In the genomic region with DNA sequence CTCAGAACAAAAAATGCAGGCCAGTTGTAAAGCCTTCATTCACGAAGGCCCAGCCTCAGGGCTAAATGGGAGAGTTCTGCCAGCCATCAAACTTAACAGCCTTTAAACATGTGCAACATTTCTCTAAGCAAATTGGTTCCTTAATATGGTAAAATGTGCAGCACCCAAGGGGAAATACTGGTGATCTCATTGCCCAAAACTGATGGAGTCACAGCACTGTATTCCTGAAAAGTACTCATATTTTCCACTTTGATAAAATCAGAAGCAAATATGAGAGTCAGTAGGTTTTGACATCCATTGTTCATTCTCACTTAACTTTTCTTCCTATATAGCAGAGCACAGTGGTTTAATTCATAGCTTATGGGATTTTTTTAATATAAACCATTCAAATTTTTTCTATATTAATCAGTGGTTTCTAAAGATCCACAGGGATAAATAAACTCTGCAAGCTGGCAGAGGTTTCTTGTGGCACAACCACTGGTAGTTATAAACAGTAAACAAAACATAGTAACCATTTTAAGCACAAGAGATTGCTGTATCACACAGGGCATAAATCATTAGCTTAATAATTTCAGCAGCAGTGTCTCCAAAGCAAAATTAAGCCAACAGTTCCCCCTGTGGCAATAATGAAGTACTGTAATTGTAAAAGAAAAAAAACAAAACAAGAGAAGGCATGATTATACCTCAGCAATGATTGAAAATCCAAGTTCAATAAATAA, we compare ENCODE assay signal across 8 cellular contexts.
DNase-seq lines count a peak whose midpoint lies in the region; ATAC-seq and TF ChIP-seq lines count a peak whose summit lies in the region.

No MANE protein-coding gene starts in this region.

- no peak overlapping the region for H3K27ac Mint-ChIP-seq in activated naive CD8-positive, alpha-beta T cell treated with anti-CD3 and anti-CD28 coated beads, Interleukin-2, amount 50 U/mL, for 24 hours
- no peak overlapping the region for H3K27ac Mint-ChIP-seq in activated naive CD8-positive, alpha-beta T cell treated with anti-CD3 and anti-CD28 coated beads for 36 hours
- no peak overlapping the region for H3K27ac Mint-ChIP-seq in T-helper 17 cell

- no peak overlapping the region for H3K4me2 ChIP-seq in OCI-LY7 (ENCODE audit: low read length)

- no peaks in the 10 kb centered on the region for H3K36me3 ChIP-seq in OCI-LY7 (ENCODE audit: insufficient read depth, low read length)

- CTCF ChIA-PET in OCI-LY7 (lab: Charles Lee; ENCODE audit: unreplicated experiment) = no interaction called here

- H3K9me3 ChIP-seq in OCI-LY7 (ENCODE audit: low read length) (no peaks in the 10 kb centered on the region), T-helper 17 cell (ENCODE audit: control insufficient read depth, low read length, poor library complexity, severe bottlenecking) (no peaks in the 10 kb centered on the region)

- no peaks in the 10 kb centered on the region for H3K9me2 ChIP-seq in OCI-LY7 (ENCODE audit: insufficient read depth, low read length)

- H2AFZ ChIP-seq in OCI-LY7 (ENCODE audit: low read length) = no peak overlapping the region

- ATAC-seq in activated naive CD8-positive, alpha-beta T cell treated with anti-CD3 and anti-CD28 coated beads, Interleukin-2, amount 50 U/mL, for 24 hours = peak; percentile 59
- ATAC-seq in HG03039 (IDR thresholded peaks at IDR 0.05; ENCODE audit: unreplicated experiment) = no peak
- ATAC-seq in T-helper 17 cell = no peak
- no peak for ATAC-seq in GM21825 (IDR thresholded peaks at IDR 0.05; ENCODE audit: unreplicated experiment)

- H3K27ac ChIP-seq in OCI-LY7 (ENCODE audit: low read depth, low read length, poor library complexity, severe bottlenecking) = no peak overlapping the region

- TF ChIP-seq CTCF in OCI-LY7 (conservative IDR thresholded peaks at IDR 0.05; ENCODE audit: low read length) (peak; percentile 41), foreskin fibroblast (IDR thresholded peaks at IDR 0.05; ENCODE audit: low read depth, low read length) (peak; percentile 50)

- POLR2A ChIA-PET in OCI-LY7 (lab: Charles Lee) = interaction anchor here (0.6 kb wide), 1 partner anchor 80 kb away, joined by 5 read pairs; no protein-coding TSS in a partner anchor

- H3K27me3 Mint-ChIP-seq in activated naive CD8-positive, alpha-beta T cell treated with anti-CD3 and anti-CD28 coated beads, Interleukin-2, amount 50 U/mL, for 24 hours = peaks cover 2% of the 10 kb centered on the region
- no peaks in the 10 kb centered on the region for H3K27me3 Mint-ChIP-seq in activated naive CD8-positive, alpha-beta T cell treated with anti-CD3 and anti-CD28 coated beads for 36 hours
- no peaks in the 10 kb centered on the region for H3K27me3 Mint-ChIP-seq in T-helper 17 cell

- H4K20me1 ChIP-seq in OCI-LY7 (ENCODE audit: insufficient read depth, low read length) = no peaks in the 10 kb centered on the region

- H3K79me2 ChIP-seq in OCI-LY7 (ENCODE audit: insufficient read depth, low read depth, low read length) = no peaks in the 10 kb centered on the region

- H3K4me1 ChIP-seq in OCI-LY7 (ENCODE audit: insufficient read depth, low read length, poor library complexity, severe bottlenecking) = no peaks in the 10 kb centered on the region

- intact Hi-C loops in OCI-LY7 (cut with micrococcal nuclease; ENCODE audit: unreplicated experiment) = no loop called here

- H3K4me3 ChIP-seq in OCI-LY7 (ENCODE audit: low read depth, low read length, poor library complexity, severe bottlenecking) = no peak overlapping the region
- H3K4me3 ChIP-seq in foreskin fibroblast (ENCODE audit: low read depth in 1 of 2, low read length in 2 of 2) = no peak overlapping the region
- H3K4me3 ChIP-seq in skeletal muscle cell (ENCODE audit: low read depth, low read length) = no peak overlapping the region

- no peaks in the 10 kb centered on the region for H3K36me3 Mint-ChIP-seq in activated naive CD8-positive, alpha-beta T cell treated with anti-CD3 and anti-CD28 coated beads, Interleukin-2, amount 50 U/mL, for 24 hours (ENCODE audit: low read depth)
- no peaks in the 10 kb centered on the region for H3K36me3 Mint-ChIP-seq in activated naive CD8-positive, alpha-beta T cell treated with anti-CD3 and anti-CD28 coated beads for 36 hours
- H3K36me3 Mint-ChIP-seq in T-helper 17 cell (ENCODE audit: low read depth) = no peaks in the 10 kb centered on the region

- no peak overlapping the region for H3K4me3 Mint-ChIP-seq in activated naive CD8-positive, alpha-beta T cell treated with anti-CD3 and anti-CD28 coated beads, Interleukin-2, amount 50 U/mL, for 24 hours
- H3K4me3 Mint-ChIP-seq in activated naive CD8-positive, alpha-beta T cell treated with anti-CD3 and anti-CD28 coated beads for 36 hours = no peak overlapping the region
- H3K4me3 Mint-ChIP-seq in T-helper 17 cell = no peak overlapping the region

- no peak for DNase-seq in activated naive CD8-positive, alpha-beta T cell treated with anti-CD3 and anti-CD28 coated beads, Interleukin-2, amount 50 U/mL, for 24 hours
- no peak for DNase-seq in activated naive CD8-positive, alpha-beta T cell treated with anti-CD3 and anti-CD28 coated beads for 36 hours
- no peak for DNase-seq in OCI-LY7 (ENCODE audit: low spot score)
- DNase-seq in foreskin fibroblast = peak; percentile 27 to 67
- DNase-seq in skeletal muscle cell (ENCODE audit: low read depth) = peak; percentile 16
- no peak for DNase-seq in T-helper 17 cell

- H3K9me3 Mint-ChIP-seq in activated naive CD8-positive, alpha-beta T cell treated with anti-CD3 and anti-CD28 coated beads, Interleukin-2, amount 50 U/mL, for 24 hours = peaks cover 6% of the 10 kb centered on the region
- H3K9me3 Mint-ChIP-seq in activated naive CD8-positive, alpha-beta T cell treated with anti-CD3 and anti-CD28 coated beads for 36 hours = peaks cover 3% of the 10 kb centered on the region

- BruUV-seq in OCI-LY7 (replicated peaks; lab: Mats Ljungman, UMichigan) = no TSS peak

- peaks cover 17% of the 10 kb centered on the region for H3K4me1 Mint-ChIP-seq in activated naive CD8-positive, alpha-beta T cell treated with anti-CD3 and anti-CD28 coated beads, Interleukin-2, amount 50 U/mL, for 24 hours
- H3K4me1 Mint-ChIP-seq in activated naive CD8-positive, alpha-beta T cell treated with anti-CD3 and anti-CD28 coated beads for 36 hours = peaks cover 9% of the 10 kb centered on the region
- H3K4me1 Mint-ChIP-seq in T-helper 17 cell = no peaks in the 10 kb centered on the region

Comparison
In these comparisons a context has a peak if more than half of its experiments do, and no peak if none do; other contexts are left out.
1. DNase-seq: peak in foreskin fibroblast (2 of 2) and skeletal muscle cell (single experiment); none in activated naive CD8-positive, alpha-beta T cell treated with anti-CD3 and anti-CD28 coated beads, Interleukin-2, amount 50 U/mL, for 24 hours (single experiment), activated naive CD8-positive, alpha-beta T cell treated with anti-CD3 and anti-CD28 coated beads for 36 hours (single experiment), OCI-LY7 (single experiment) and T-helper 17 cell (0 of 3).